In genomic region chr12:79422060-79422812, GRCh38 we compare ENCODE assay signal across 14 cellular contexts.
A peak's percentile ranks its signal among the peaks of the same experiment; 100 is the strongest.
DNase-seq lines count a peak whose midpoint lies in the region; ATAC-seq and TF ChIP-seq lines count a peak whose summit lies in the region.
"Had no signal": no experiment of that assay in that cellular context is flagged by ENCODE, and none has a peak within 500 bp of the region (broad histone marks: within the 10 kb centered on the region; RNA-seq: fewer than 3 reads in every experiment).

No MANE protein-coding gene starts in this region.

- POLR2A ChIA-PET in Panc1 (lab: Charles Lee): no interaction called here

- CTCF ChIA-PET in Panc1 (lab: Charles Lee): no interaction called here

- DNase-seq in ACHN: peak; percentile 41
- no peak for DNase-seq in Panc1 (ENCODE audit: low read depth, low spot score)
- peak; percentile 60 for DNase-seq in epithelial cell of esophagus (ENCODE audit: low read depth)
- DNase-seq in osteoblast (ENCODE audit: insufficient read length, low spot score, missing footprints): no peak
- no peak for DNase-seq in NCI-H526 (lab: John Stamatoyannopoulos, UW)
- DNase-seq in Ammon's horn (ENCODE audit: low spot score): no peak
- DNase-seq: activated CD4-positive, alpha-beta T cell treated with anti-CD3 and anti-CD28 coated beads, Interleukin-2, amount 50 U/mL, for 48 hours; effector CD8-positive, alpha-beta T cell; left colon; naive B cell; retina; SHP77 treated with DMSO at 0.1 percent for 48 hours had no signal

- ATAC-seq in Panc1: peak; percentile 54
- no peak for ATAC-seq in GM19452 (IDR thresholded peaks at IDR 0.05; ENCODE audit: unreplicated experiment)
- no peak for ATAC-seq in GM18907 (IDR thresholded peaks at IDR 0.05; ENCODE audit: unreplicated experiment)

- H4K20me1 ChIP-seq in osteoblast (ENCODE audit: insufficient read depth, low read length): no peaks in the 10 kb centered on the region

- in situ Hi-C loops in ACHN (cut with HindIII; ENCODE audit: low pct_ligation_motif_present, low pct_unique_long_range_greater_than_20kb, low sequenced_read_pairs): loop anchor here (25.0 kb wide), 2 partner anchors 115 to 765 kb away; no protein-coding TSS in a partner anchor
- in situ Hi-C loops in Panc1 (cut with HindIII; ENCODE audit: low pct_unique_long_range_greater_than_20kb, low sequenced_read_pairs): no loop called here

- H3K27me3 ChIP-seq in Panc1 (ENCODE audit: control insufficient read depth, insufficient read depth, low read length) (no peaks in the 10 kb centered on the region), osteoblast (ENCODE audit: insufficient read depth, low read length) (no peaks in the 10 kb centered on the region)

- no peaks in the 10 kb centered on the region for H3K79me2 ChIP-seq in osteoblast (ENCODE audit: insufficient read depth, low read length)

- no TSS peak for BruUV-seq in Panc1 (replicated peaks; lab: Mats Ljungman, UMichigan)

- H3K27ac ChIP-seq in Panc1 (ENCODE audit: low read length) (peak overlapping the region; percentile 51), osteoblast (ENCODE audit: low read depth, low read length) (peak overlapping the region; percentile 94)

- peak overlapping the region; percentile 7 for H2AFZ ChIP-seq in osteoblast (ENCODE audit: low read length)

- H3K9me3 ChIP-seq in Panc1 (ENCODE audit: control insufficient read depth, insufficient read depth, low read depth, low read length): no peaks in the 10 kb centered on the region
- no peaks in the 10 kb centered on the region for H3K9me3 ChIP-seq in osteoblast (ENCODE audit: low read depth, low read length)

- no peaks in the 10 kb centered on the region for H3K36me3 ChIP-seq in Panc1 (ENCODE audit: control insufficient read depth, insufficient read depth, low read length)
- no peaks in the 10 kb centered on the region for H3K36me3 ChIP-seq in osteoblast (ENCODE audit: insufficient read depth, low read length)

- intact Hi-C loops in Panc1 (cut with micrococcal nuclease; ENCODE audit: unreplicated experiment): loop anchor here (5.0 kb wide), 2 partner anchors 125 to 315 kb away; no protein-coding TSS in a partner anchor

- H3K4me2 ChIP-seq in osteoblast (ENCODE audit: insufficient read depth, low read length): no peak overlapping the region

- H3K4me1 ChIP-seq in Panc1 (ENCODE audit: control insufficient read depth, insufficient read depth, low read length): peaks cover 45% of the 10 kb centered on the region
- H3K4me1 ChIP-seq in osteoblast (ENCODE audit: insufficient read depth, low read length): peaks cover 62% of the 10 kb centered on the region

- TF ChIP-seq CTCF in Panc1 (IDR thresholded peaks at IDR 0.05): no peak
- TF ChIP-seq CTCF in epithelial cell of esophagus (IDR thresholded peaks at IDR 0.05; ENCODE audit: insufficient read depth, low read depth, low read length, missing control alignments): no peak
- TF ChIP-seq CTCF in osteoblast (IDR thresholded peaks at IDR 0.05; ENCODE audit: extremely low read depth, low read depth, low read length): no peak

- H3K4me3 ChIP-seq in Panc1 (ENCODE audit: low read depth in 2 of 2, low read length in 2 of 2): no peak overlapping the region
- H3K4me3 ChIP-seq in epithelial cell of esophagus (ENCODE audit: low read length): no peak overlapping the region
- H3K4me3 ChIP-seq in osteoblast (ENCODE audit: insufficient read depth, low read length): no peak overlapping the region

Comparison
In these comparisons a context has a peak if more than half of its experiments do, and no peak if none do; other contexts are left out.
1. DNase-seq: peak in ACHN (single experiment) and epithelial cell of esophagus (single experiment); none in Panc1 (single experiment), osteoblast (single experiment), NCI-H526 (0 of 2) and Ammon's horn (single experiment).